ENCODE assay signal across 8 cellular contexts in the genomic region with DNA sequence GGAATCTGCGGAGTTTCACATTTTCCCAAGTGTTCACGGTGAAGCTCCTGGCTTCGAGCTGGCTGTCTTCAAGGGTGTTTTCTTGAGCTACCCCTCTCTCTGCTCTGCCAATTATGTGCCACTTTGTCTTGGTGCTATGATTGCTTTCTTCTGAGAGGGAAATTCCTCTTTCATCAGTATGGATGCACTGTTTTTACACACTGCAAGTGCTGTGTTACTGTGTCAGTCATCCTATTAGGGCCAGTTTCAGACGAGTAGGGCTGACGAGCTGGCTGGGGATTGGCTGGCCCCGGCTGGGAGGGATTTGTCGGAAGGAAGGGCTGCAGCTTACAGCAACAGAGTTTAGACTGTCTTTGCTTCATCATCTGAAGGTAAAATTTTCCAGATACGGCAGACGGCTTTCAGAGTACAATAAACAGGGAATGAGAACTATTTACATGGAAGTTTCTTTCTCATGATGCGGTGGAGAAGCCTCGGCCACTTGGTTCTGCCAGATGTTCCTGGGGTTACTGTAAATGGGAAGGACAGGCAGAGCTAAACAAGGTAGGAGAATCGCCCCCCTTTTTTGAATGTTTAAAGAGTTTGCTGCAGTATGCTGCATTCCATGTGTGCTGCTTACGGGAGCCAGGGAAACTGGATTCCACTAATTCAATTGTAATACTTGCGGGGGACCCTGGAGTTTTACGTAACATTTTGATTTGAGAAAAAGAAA. TPM values are rescaled to one million over a fixed set of nuclear protein-coding genes. Genes with fewer than 3 reads are reported as not detected.
DNase-seq lines count a peak whose midpoint lies in the region; ATAC-seq and TF ChIP-seq lines count a peak whose summit lies in the region.

Gene MBNL2 (plus strand): TSS at position 345 of the 712 bp plus-strand sequence. CDS start 53,903 bp downstream, outside the sequence.

- no peaks in the 10 kb centered on the region for H3F3A ChIP-seq in GM23338 (replicated peaks; ENCODE audit: low read depth)

- H3K36me3 ChIP-seq in DND-41 (ENCODE audit: insufficient read depth, low read length) (no peaks in the 10 kb centered on the region), GM23338 (ENCODE audit: insufficient read depth) (no peaks in the 10 kb centered on the region)

- H3K4me3 Mint-ChIP-seq in GM23338, result peak within 1 kb of the TSS; percentile 80
- peak within 1 kb of the TSS; percentile 91 for H3K4me3 Mint-ChIP-seq in natural killer cell treated with Interleukin-12 subunit alpha and Interleukin-12 subunit beta and Interleukin-15 and Interleukin-18, amount 100 ng/mL, for 72 hours

- ATAC-seq in DND-41 (ENCODE audit: insufficient read depth, low read depth), result peak; percentile 94
- peak; percentile 94 for ATAC-seq in GM23338
- peak; percentile 98 to 99 for ATAC-seq in natural killer cell treated with Interleukin-12 subunit alpha and Interleukin-12 subunit beta and Interleukin-15 and Interleukin-18, amount 100 ng/mL, for 72 hours

- peaks cover 36% of the 10 kb centered on the region for H3K4me1 Mint-ChIP-seq in GM23338
- H3K4me1 Mint-ChIP-seq in natural killer cell treated with Interleukin-12 subunit alpha and Interleukin-12 subunit beta and Interleukin-15 and Interleukin-18, amount 100 ng/mL, for 72 hours (ENCODE audit: low read depth in 2 of 2), result peaks cover 39 to 45% of the 10 kb centered on the region in 2 donors

- H4K20me1 ChIP-seq in DND-41 (ENCODE audit: insufficient read depth, low read length) (no peaks in the 10 kb centered on the region), GM23338 (replicated peaks; ENCODE audit: insufficient read depth) (peaks cover 4% of the 10 kb centered on the region; the same call in 1 of the 2 replicates)

- H3K4me2 ChIP-seq in DND-41 (ENCODE audit: insufficient read depth, low read length), result peak within 1 kb of the TSS; percentile 64
- peak within 1 kb of the TSS; percentile 70 for H3K4me2 ChIP-seq in GM23338

- H3K27ac Mint-ChIP-seq in GM23338, result no peak within 1 kb of the TSS
- peak within 1 kb of the TSS; percentile 92 to 96 for H3K27ac Mint-ChIP-seq in natural killer cell treated with Interleukin-12 subunit alpha and Interleukin-12 subunit beta and Interleukin-15 and Interleukin-18, amount 100 ng/mL, for 72 hours

- H3K27me3 ChIP-seq in DND-41 (ENCODE audit: insufficient read depth, low read length, poor library complexity) (no peaks in the 10 kb centered on the region), GM23338 (ENCODE audit: insufficient read depth) (peaks cover 47% of the 10 kb centered on the region)

- TF ChIP-seq CTCF in DND-41 (IDR thresholded peaks at IDR 0.05; ENCODE audit: borderline replicate concordance, extremely low read depth, low read length, poor library complexity, severe bottlenecking), result no peak
- TF ChIP-seq CTCF in GM23338 (conservative IDR thresholded peaks at IDR 0.05; ENCODE audit: low read depth in 2 of 2), result no peak
- TF ChIP-seq CTCF in RWPE1 (conservative IDR thresholded peaks at IDR 0.05; ENCODE audit: low read depth), result no peak

- H2AFZ ChIP-seq in DND-41 (ENCODE audit: low read depth, low read length), result peak within 1 kb of the TSS; percentile 70
- H2AFZ ChIP-seq in GM23338, result peak within 1 kb of the TSS; percentile 2; the same call in 1 of the 2 replicates

- no peaks in the 10 kb centered on the region for H3K9me3 ChIP-seq in DND-41 (ENCODE audit: insufficient read depth, low read length, severe bottlenecking)

- CTCF ChIA-PET in RWPE1 (lab: Yijun Ruan, JAX), result interaction anchor here (0.6 to 3.0 kb wide), 4 partner anchors 10 to 848 kb away, joined by 4 to 19 read pairs (median 10); no protein-coding TSS in a partner anchor

- H3K36me3 Mint-ChIP-seq in GM23338 (ENCODE audit: low read depth), result no peaks in the 10 kb centered on the region
- no peaks in the 10 kb centered on the region for H3K36me3 Mint-ChIP-seq in natural killer cell treated with Interleukin-12 subunit alpha and Interleukin-12 subunit beta and Interleukin-15 and Interleukin-18, amount 100 ng/mL, for 72 hours

- DNase-seq in DND-41, result peak; percentile 80
- peak; percentile 80 for DNase-seq in GM23338 (ENCODE audit: low spot score)
- peak; percentile 92 to 94 for DNase-seq in Kasumi-1 (lab: John Stamatoyannopoulos, UW)
- DNase-seq in RWPE1 (ENCODE audit: low spot score), result peak; percentile 92
- peak; percentile 79 for DNase-seq in activated T-helper 9 cell treated with anti-CD3 and anti-CD28 coated beads, Interleukin-2, amount 50 U/mL, for 16 hours (ENCODE audit: low read depth)
- peak; percentile 91 for DNase-seq in fibroblast of peridontal ligament (ENCODE audit: extremely low read depth)
- DNase-seq in natural killer cell treated with Interleukin-12 subunit alpha and Interleukin-12 subunit beta and Interleukin-15 and Interleukin-18, amount 100 ng/mL, for 72 hours (ENCODE audit: low spot score), result peak; percentile 88
- DNase-seq in stimulated activated naive CD4-positive, alpha-beta T cell treated with Interleukin-2 at 50 U/mL for 16 hours (lab: John Stamatoyannopoulos, UW), result peak; percentile 84

- H3K79me2 ChIP-seq in DND-41 (ENCODE audit: insufficient read depth, low read length) (peaks cover 36% of the 10 kb centered on the region), GM23338 (replicated peaks; ENCODE audit: insufficient read depth) (no peaks in the 10 kb centered on the region)

- peaks cover 44% of the 10 kb centered on the region for H3K4me1 ChIP-seq in DND-41 (ENCODE audit: insufficient read depth, low read length)
- H3K4me1 ChIP-seq in GM23338 (ENCODE audit: insufficient read depth), result peaks cover 23% of the 10 kb centered on the region

- H3K9me2 ChIP-seq in GM23338 (ENCODE audit: insufficient read depth), result no peaks in the 10 kb centered on the region

- POLR2A ChIA-PET in RWPE1 (lab: Yijun Ruan, JAX; ENCODE audit: low non-redundant PET), result interaction anchor here (0.6 to 0.9 kb wide), 2 partner anchors 96 to 211 kb away, joined by 5 to 10 read pairs; no protein-coding TSS in a partner anchor

- peak within 1 kb of the TSS; percentile 59 for H3K9ac ChIP-seq in DND-41 (ENCODE audit: low read depth, low read length)

- H3K27ac ChIP-seq in DND-41 (ENCODE audit: low read length) (peak within 1 kb of the TSS; percentile 66), GM23338 (ENCODE audit: low read depth) (no peak within 1 kb of the TSS), RWPE1 (peak within 1 kb of the TSS; percentile 80)

- H3K4me3 ChIP-seq in DND-41 (ENCODE audit: low read depth in 1 of 2, low read length in 2 of 2), result peak within 1 kb of the TSS; percentile 36 to 65
- peak within 1 kb of the TSS; percentile 48 for H3K4me3 ChIP-seq in GM23338

- H3K9me3 Mint-ChIP-seq in GM23338, result no peaks in the 10 kb centered on the region
- H3K9me3 Mint-ChIP-seq in natural killer cell treated with Interleukin-12 subunit alpha and Interleukin-12 subunit beta and Interleukin-15 and Interleukin-18, amount 100 ng/mL, for 72 hours, result no peaks in the 10 kb centered on the region

- peaks cover 41% of the 10 kb centered on the region for H3K27me3 Mint-ChIP-seq in GM23338 (ENCODE audit: insufficient read depth, low read depth, poor library complexity)
- no peaks in the 10 kb centered on the region for H3K27me3 Mint-ChIP-seq in natural killer cell treated with Interleukin-12 subunit alpha and Interleukin-12 subunit beta and Interleukin-15 and Interleukin-18, amount 100 ng/mL, for 72 hours

TF ChIP-seq in GM23338, 12 proteins besides CTCF, POLR2A, EP300 and RAD21:
- TF ChIP-seq CREB1 (CRISPR knock-in tag; IDR thresholded peaks at IDR 0.05; ENCODE audit: low read depth) (peak; percentile 59), NANOG (IDR thresholded peaks at IDR 0.05; ENCODE audit: borderline replicate concordance) (no peak)

RNA-seq across cellular contexts. Expression of gene MBNL2, which starts in this region (rescaled TPM):
- 1.3 and 3.2 TPM in 2 replicates for total RNA-seq in GM23338 (2014; rRNA removed; shearing (Covaris generic))
- 0.49 and 0.55 TPM in 2 replicates for polyA plus RNA-seq in GM23338 (2016; fragmentation: Nextera tagmentation; extraction: Ambion mirVana)
- 10 to 100 TPM; 13.0 to 15.6 TPM for total RNA-seq in natural killer cell treated with Interleukin-12 subunit alpha and Interleukin-12 subunit beta and Interleukin-15 and Interleukin-18, amount 100 ng/mL, for 72 hours
